ENCODE assay signal across 8 cellular contexts in the genomic region with DNA sequence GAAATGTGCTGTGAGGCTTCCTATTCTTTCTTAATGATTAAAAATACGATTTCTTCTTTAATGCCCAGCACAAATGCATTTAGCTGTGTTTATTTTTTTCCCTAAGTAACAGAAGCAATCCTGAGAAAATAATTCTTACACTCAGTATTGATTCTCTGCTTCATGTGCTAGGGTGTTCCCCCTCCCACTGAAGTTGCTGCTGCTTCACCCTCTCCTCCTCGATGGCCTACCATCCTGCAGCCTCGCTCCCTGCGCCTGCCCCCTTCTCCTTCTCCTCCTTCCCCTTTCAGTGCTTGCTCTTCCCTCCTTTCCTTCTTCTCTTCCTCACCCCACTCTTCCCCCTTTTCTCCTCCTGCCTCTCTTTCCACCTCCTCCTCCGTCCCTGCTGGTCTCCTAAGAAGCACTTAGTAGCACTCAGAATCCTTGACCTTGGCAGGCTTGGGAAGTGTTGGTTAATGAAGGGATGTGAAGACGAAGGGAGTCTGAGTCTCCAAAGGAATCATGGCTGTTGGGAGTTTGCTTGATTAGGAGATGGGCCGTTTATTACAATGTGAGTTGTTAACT.
A peak's percentile ranks its signal among the peaks of the same experiment; 100 is the strongest.
DNase-seq lines count a peak whose midpoint lies in the region; TF ChIP-seq lines count a peak whose summit lies in the region.
"Had no signal": no experiment of that assay in that cellular context is flagged by ENCODE, and none has a peak within 500 bp of the region (broad histone marks: within the 10 kb centered on the region; RNA-seq: fewer than 3 reads in every experiment).

No MANE protein-coding gene starts in this region.

- peaks cover 25% of the 10 kb centered on the region for H3K79me2 ChIP-seq in neural progenitor cell (ENCODE audit: low read depth)

- H3K27ac ChIP-seq in effector memory CD4-positive, alpha-beta T cell (ENCODE audit: insufficient read depth, low read length, poor library complexity, severe bottlenecking), result peak overlapping the region; percentile 76
- H3K27ac ChIP-seq in neural progenitor cell (no peak overlapping the region), spleen (peak overlapping the region in 4 of 8 donors; percentile 1 to 43 (median 18))

- no peaks in the 10 kb centered on the region for H3K36me3 ChIP-seq in effector memory CD4-positive, alpha-beta T cell (ENCODE audit: control insufficient read depth, insufficient read depth, low read length)
- H3K36me3 ChIP-seq in neural progenitor cell, result no peaks in the 10 kb centered on the region
- H3K36me3 ChIP-seq in spleen, result peaks cover 0 to 5% (median 0%) of the 10 kb centered on the region in 6 donors
- no peaks in the 10 kb centered on the region for H3K36me3 ChIP-seq in MG63

- in situ Hi-C loops in G401 (cut with HindIII; ENCODE audit: low sequenced_read_pairs), result no loop called here

- H3K4me3 Mint-ChIP-seq in neural progenitor cell, result no peak overlapping the region

- no peaks in the 10 kb centered on the region for H3K9me3 ChIP-seq in effector memory CD4-positive, alpha-beta T cell (ENCODE audit: control insufficient read depth, low read length)
- H3K9me3 ChIP-seq in neural progenitor cell (ENCODE audit: low read depth) (no peaks in the 10 kb centered on the region), spleen (no peaks in the 10 kb centered on the region), MG63 (0 out of 2 replicates have a peak, but pooled peaks cover 1% of the 10 kb centered on the region)

- H3K27me3 ChIP-seq in effector memory CD4-positive, alpha-beta T cell (replicated peaks; ENCODE audit: control insufficient read depth, insufficient read depth, low read length, poor library complexity, severe bottlenecking), result no peaks in the 10 kb centered on the region
- H3K27me3 ChIP-seq in neural progenitor cell (no peaks in the 10 kb centered on the region), spleen (replicated peaks in 1 of 7) (no peaks in the 10 kb centered on the region), MG63 (no peaks in the 10 kb centered on the region)

- H3K4me1 ChIP-seq in effector memory CD4-positive, alpha-beta T cell (ENCODE audit: control insufficient read depth, insufficient read depth, low read length, poor library complexity, severe bottlenecking), result peaks cover 48% of the 10 kb centered on the region
- H3K4me1 ChIP-seq in neural progenitor cell (peaks cover 29% of the 10 kb centered on the region), spleen (peaks cover 11 to 62% (median 19%) of the 10 kb centered on the region in 6 donors)

- H3K9ac ChIP-seq in neural progenitor cell, result no peak overlapping the region

- no peaks in the 10 kb centered on the region for H3K27me3 Mint-ChIP-seq in neural progenitor cell (ENCODE audit: insufficient read depth, low read depth)

- no peak overlapping the region for H3K27ac Mint-ChIP-seq in neural progenitor cell

- H3K36me3 Mint-ChIP-seq in neural progenitor cell, result peaks cover 4% of the 10 kb centered on the region

- H2AFZ ChIP-seq in neural progenitor cell (replicated peaks), result no peak overlapping the region

- peaks cover 52% of the 10 kb centered on the region for H4K20me1 ChIP-seq in neural progenitor cell (ENCODE audit: low read depth)

- TF ChIP-seq POLR2A in spleen (IDR thresholded peaks at IDR 0.05), result no peak

- no peak for TF ChIP-seq CTCF in neural progenitor cell (IDR thresholded peaks at IDR 0.05)
- no peak for TF ChIP-seq CTCF in spleen (IDR thresholded peaks at IDR 0.05 in 8 of 11, conservative IDR thresholded peaks at IDR 0.05 in 3 of 11)
- no peak for TF ChIP-seq CTCF in GM10266 (IDR thresholded peaks at IDR 0.05; ENCODE audit: control insufficient read depth, insufficient read depth, low read depth, missing control alignments)

- peaks cover 46% of the 10 kb centered on the region for H3K4me1 Mint-ChIP-seq in neural progenitor cell

- peaks cover 5% of the 10 kb centered on the region for H3F3A ChIP-seq in neural progenitor cell (ENCODE audit: low read depth)

- no peak overlapping the region for H3K4me3 ChIP-seq in effector memory CD4-positive, alpha-beta T cell (ENCODE audit: insufficient read depth, low read depth, low read length, poor library complexity, severe bottlenecking)
- H3K4me3 ChIP-seq in neural progenitor cell (no peak overlapping the region), spleen (no peak overlapping the region), MG63 (no peak overlapping the region)

- intact Hi-C loops in spleen (cut with DNase I; ENCODE audit: low total_unique reads), result no loop called here

- 38 to 54% (median 51%) methylated on average over 7 of the region's 7 CpGs for WGBS in spleen, 5 donors

- peak; percentile 32 for DNase-seq in G401 (ENCODE audit: low spot score)
- DNase-seq in NCI-H2227 (lab: John Stamatoyannopoulos, UW; ENCODE audit: unreplicated experiment), result peak; percentile 61
- DNase-seq in effector memory CD4-positive, alpha-beta T cell, result no peak
- DNase-seq in neural progenitor cell (ENCODE audit: low spot score), result no peak
- no peak for DNase-seq in spleen
- DNase-seq in GM10266 (ENCODE audit: extremely low spot score), result no peak
- DNase-seq in MG63, result no peak
- DNase-seq: glutamatergic neuron had no signal

- peak overlapping the region; percentile 13 for H3K4me2 ChIP-seq in neural progenitor cell

- H3K9me3 Mint-ChIP-seq in neural progenitor cell, result no peaks in the 10 kb centered on the region

Comparison
In these comparisons a context has a peak if more than half of its experiments do, and no peak if none do; other contexts are left out.
1. DNase-seq: peak in G401 (single experiment) and NCI-H2227 (single experiment); none in effector memory CD4-positive, alpha-beta T cell (0 of 3), neural progenitor cell (single experiment), spleen (single experiment), GM10266 (single experiment) and MG63 (single experiment).